ENCODE assay signal across 27 cellular contexts in genomic region chr21:42705346-42705745, GRCh38. TPM values are rescaled to one million over a fixed set of nuclear protein-coding genes. Genes with fewer than 3 reads are reported as not detected.
DNase-seq lines count a peak whose midpoint lies in the region; ATAC-seq, FAIRE-seq and TF ChIP-seq lines count a peak whose summit lies in the region.
"Had no signal": no experiment of that assay in that cellular context is flagged by ENCODE, and none has a peak within 500 bp of the region (broad histone marks: within the 10 kb centered on the region; RNA-seq: fewer than 3 reads in every experiment).

No MANE protein-coding gene starts in this region.

- H2BK12ac ChIP-seq in H1 (ENCODE audit: low read depth, low read length) = peak overlapping the region; percentile 43; the same call in 1 of the 2 replicates

- no peak overlapping the region for H3K56ac ChIP-seq in H1 (replicated peaks; ENCODE audit: insufficient read length, low read depth, low read length)

- no peak overlapping the region for H3K4me3 Mint-ChIP-seq in GM23338
- H3K4me3 Mint-ChIP-seq: B cell had no signal

- peaks cover 6% of the 10 kb centered on the region; the same call in 1 of the 2 replicates for H3F3A ChIP-seq in GM23338 (replicated peaks; ENCODE audit: low read depth)

- CTCF ChIA-PET in H1 (lab: Charles Lee; ENCODE audit: partially characterized antibody) = interaction anchor here (1.4 to 2.0 kb wide), 2 partner anchors 10 to 26 kb away, joined by 3 to 4 read pairs; no protein-coding TSS in a partner anchor

- no peaks in the 10 kb centered on the region for H3K79me1 ChIP-seq in H1 (ENCODE audit: low read depth, low read length)

- H3K27ac ChIP-seq in GM23338 (ENCODE audit: low read depth) = 0 out of 2 replicates have a peak overlapping the region, but pooled peaks have one; percentile 19
- no peak overlapping the region for H3K27ac ChIP-seq in H1 (ENCODE audit: low read depth, low read length)
- peak overlapping the region in 3 of 4 donors; percentile 53 to 73 (median 70) for H3K27ac ChIP-seq in sigmoid colon
- H3K27ac ChIP-seq: HL-60 had no signal

- intact Hi-C loops in sigmoid colon (cut with DNase I) = no loop called here

- TF ChIP-seq CTCF in GM23338 (conservative IDR thresholded peaks at IDR 0.05; ENCODE audit: low read depth in 2 of 2) (no peak), H1 (IDR thresholded peaks at IDR 0.05; ENCODE audit: control extremely low read depth in 1 of 3, insufficient read depth in 1 of 3, low read depth in 1 of 3, low read length in 3 of 3) (no peak), sigmoid colon (IDR thresholded peaks at IDR 0.05) (no peak)

- H3K4me3 ChIP-seq in GM23338 = no peak overlapping the region
- no peak overlapping the region for H3K4me3 ChIP-seq in H1 (ENCODE audit: extremely low read depth in 1 of 4, insufficient read depth in 2 of 4, low read depth in 3 of 4, low read length in 4 of 4)
- no peak overlapping the region for H3K4me3 ChIP-seq in sigmoid colon
- H3K4me3 ChIP-seq: HAP-1, K562 had no signal

- TF ChIP-seq RAD21 in H1 (IDR thresholded peaks at IDR 0.05 in 1 of 2, conservative IDR thresholded peaks at IDR 0.05 in 1 of 2; ENCODE audit: low read depth in 2 of 2, low read length in 2 of 2) = no peak

- peaks cover 3% of the 10 kb centered on the region; the same call in 1 of the 2 replicates for H3K9me2 ChIP-seq in GM23338 (ENCODE audit: insufficient read depth)
- H3K9me2 ChIP-seq: SK-N-SH had no signal

- peaks cover 9% of the 10 kb centered on the region; the same call in 1 of the 2 replicates for H3K4me1 ChIP-seq in GM23338 (ENCODE audit: insufficient read depth)
- H3K4me1 ChIP-seq in H1 (replicated peaks in 1 of 4; ENCODE audit: control insufficient read depth in 3 of 4, insufficient read depth in 4 of 4, low read length in 3 of 4) = peaks cover 0 to 21% (median 14%) of the 10 kb centered on the region in 4 experiments; a peak in 6 of 7 replicates
- peaks cover 0 to 12% (median 6%) of the 10 kb centered on the region in 4 donors for H3K4me1 ChIP-seq in sigmoid colon

- WGBS in H1 (ENCODE audit: extremely low coverage in 1 of 2, insufficient coverage in 1 of 2, insufficient read length in 1 of 2, insufficient replicate concordance in 2 of 2, low coverage in 1 of 2, low lambda C conversion rate in 2 of 2, missing lambda C conversion rate in 1 of 2), 2 experiments = 91% methylated on average over 19 of the region's 19 CpGs; no CpG with 5 or more reads in 1 of the 2 experiments
- WGBS in sigmoid colon, 2 donors = 92 to 94% methylated on average over 19 of the region's 19 CpGs

- peaks cover 5% of the 10 kb centered on the region; the same call in 1 of the 3 replicates for H3K9me3 Mint-ChIP-seq in GM23338

- ATAC-seq in GM23338 (no peak), GM19324 (IDR thresholded peaks at IDR 0.05; ENCODE audit: low FRiP score, unreplicated experiment) (no peak)
- ATAC-seq: PC-3 had no signal

- no peak overlapping the region for H3K4me2 ChIP-seq in GM23338
- H3K4me2 ChIP-seq in H1 (ENCODE audit: insufficient read depth in 1 of 2, low read depth in 2 of 2, low read length in 2 of 2) = no peak overlapping the region
- H3K4me2 ChIP-seq: SK-N-SH had no signal

- no peaks in the 10 kb centered on the region; the same call in 1 of the 2 replicates for H4K20me1 ChIP-seq in GM23338 (replicated peaks; ENCODE audit: insufficient read depth)
- H4K20me1 ChIP-seq in H1 (replicated peaks in 1 of 2; ENCODE audit: control insufficient read depth in 1 of 2, insufficient read depth in 2 of 2, low read length in 2 of 2) = no peaks in the 10 kb centered on the region

- peaks cover 42% of the 10 kb centered on the region for H3K36me3 Mint-ChIP-seq in GM23338 (ENCODE audit: low read depth)

- H3K36me3 ChIP-seq in GM23338 (ENCODE audit: insufficient read depth) = 0 out of 2 replicates have a peak, but pooled peaks cover 8% of the 10 kb centered on the region
- H3K36me3 ChIP-seq in H1 (ENCODE audit: control insufficient read depth in 2 of 4, insufficient read depth in 4 of 4, low read length in 3 of 4) = peaks cover 0 to 10% (median 4%) of the 10 kb centered on the region in 4 experiments; a peak in 3 of 8 replicates
- H3K36me3 ChIP-seq in sigmoid colon = peaks cover 0 to 26% (median 0%) of the 10 kb centered on the region in 4 donors
- H3K36me3 ChIP-seq: HAP-1 had no signal

- no peak overlapping the region for H3K27ac Mint-ChIP-seq in GM23338
- H3K27ac Mint-ChIP-seq: B cell had no signal

- H3K27me3 Mint-ChIP-seq in GM23338 (ENCODE audit: insufficient read depth, low read depth, poor library complexity) = peaks cover 3% of the 10 kb centered on the region

- no peak overlapping the region for H2BK5ac ChIP-seq in H1 (ENCODE audit: low read depth, low read length)

- POLR2A ChIA-PET in H1 (lab: Charles Lee; ENCODE audit: partially characterized antibody) = interaction anchor here (1.3 kb wide), 1 partner anchor 12 kb away, joined by 3 read pairs; no protein-coding TSS in a partner anchor

- DNase-seq in GM23338 (ENCODE audit: low spot score) (no peak), H1 (ENCODE audit: low read depth in 1 of 2, low spot score in 2 of 2) (no peak), mesenteric fat pad (ENCODE audit: low spot score) (peak; percentile 74), sigmoid colon (peak; percentile 56)
- no peak for DNase-seq in stimulated activated CD4-positive, alpha-beta T cell treated with anti-CD3 and anti-CD28 coated beads, Interleukin-2, amount 100 ng/mL, for 48 hours
- no peak for DNase-seq in activated CD4-positive, alpha-beta T cell treated with anti-CD3 and anti-CD28 coated beads, Interleukin-2, amount 50 U/mL, for 4 hours
- DNase-seq: Calu3, DMS79 treated with DMSO at 0.1 percent for 48 hours, GF-D8, Kasumi-1, MV-4-11, NCI-H1105, NCI-H146, NCI-H1930, NCI-H2107, NCI-H446, NCI-H524 treated with DMSO at 0.1 percent for 48 hours, NCI-H774, PC-3, SK-N-SH, SW 1271 had no signal

- H2AFZ ChIP-seq in GM23338 = no peak overlapping the region
- no peak overlapping the region for H2AFZ ChIP-seq in H1 (ENCODE audit: low read length)

- H3K14ac ChIP-seq in H1 (ENCODE audit: insufficient read length) = no peak overlapping the region

- no peak overlapping the region for H2BK20ac ChIP-seq in H1 (ENCODE audit: low read length)

- H4K8ac ChIP-seq in H1 (ENCODE audit: extremely low read depth, insufficient read depth, low read length) = no peak overlapping the region

- FAIRE-seq in H1 (lab: Jason Lieb, UNC) = no peak
- FAIRE-seq: GM12891, K562 had no signal

- H3K9me3 ChIP-seq in H1 (ENCODE audit: insufficient read depth in 2 of 2, low read depth in 1 of 2, low read length in 1 of 2) (no peaks in the 10 kb centered on the region), sigmoid colon (no peaks in the 10 kb centered on the region)
- H3K9me3 ChIP-seq: HAP-1, SK-N-SH had no signal

- no peak for TF ChIP-seq POLR2A in H1 (IDR thresholded peaks at IDR 0.05; ENCODE audit: control extremely low read depth in 1 of 2, low read depth in 2 of 2, low read length in 2 of 2)
- no peak for TF ChIP-seq POLR2A in sigmoid colon (IDR thresholded peaks at IDR 0.05)

- no peak overlapping the region for H3K9ac ChIP-seq in H1 (replicated peaks in 1 of 4; ENCODE audit: extremely low read depth in 1 of 4, low read depth in 3 of 4, low read length in 3 of 4)
- H3K9ac ChIP-seq: SK-N-SH had no signal

- no peak overlapping the region for H4K91ac ChIP-seq in H1 (replicated peaks; ENCODE audit: insufficient read length, low read length)

- no peak overlapping the region for H3K4ac ChIP-seq in H1 (replicated peaks; ENCODE audit: insufficient read length, low read depth, low read length)

- H2BK120ac ChIP-seq in H1 (replicated peaks; ENCODE audit: low read depth, low read length) = no peak overlapping the region

- TF ChIP-seq EP300 in H1 (IDR thresholded peaks at IDR 0.05; ENCODE audit: borderline replicate concordance in 1 of 2, low read depth in 2 of 2, low read length in 2 of 2) (no peak), sigmoid colon (IDR thresholded peaks at IDR 0.05) (no peak)

- no peaks in the 10 kb centered on the region for H3K27me3 ChIP-seq in GM23338 (ENCODE audit: insufficient read depth)
- H3K27me3 ChIP-seq in H1 (replicated peaks in 1 of 4; ENCODE audit: control insufficient read depth in 3 of 4, extremely low read depth in 1 of 4, insufficient read depth in 3 of 4, low read length in 3 of 4) = no peaks in the 10 kb centered on the region
- H3K27me3 ChIP-seq in sigmoid colon = no peaks in the 10 kb centered on the region

- no peak overlapping the region for H2AK5ac ChIP-seq in H1 (ENCODE audit: low read depth, low read length)

- H3K18ac ChIP-seq in H1 (ENCODE audit: extremely low read depth, low read length) = no peak overlapping the region

- H2BK15ac ChIP-seq in H1 (ENCODE audit: low read length) = no peak overlapping the region

- no peak overlapping the region for H4K5ac ChIP-seq in H1 (ENCODE audit: insufficient read length, low read depth, low read length)

- H3K23ac ChIP-seq in H1 (ENCODE audit: insufficient read length) = no peak overlapping the region

- H3K4me1 Mint-ChIP-seq in GM23338 = peaks cover 31% of the 10 kb centered on the region
- H3K4me1 Mint-ChIP-seq: B cell had no signal

- no peaks in the 10 kb centered on the region for H3K23me2 ChIP-seq in H1 (ENCODE audit: low read depth, low read length)

- no peaks in the 10 kb centered on the region for H3K79me2 ChIP-seq in GM23338 (replicated peaks; ENCODE audit: insufficient read depth)
- H3K79me2 ChIP-seq in H1 (ENCODE audit: control insufficient read depth in 1 of 2, insufficient read depth in 2 of 2, low read length in 2 of 2) = no peaks in the 10 kb centered on the region

TF ChIP-seq in H1, 55 proteins besides CTCF, POLR2A, EP300 and RAD21 (continues in another document):
- no peak for TF ChIP-seq GTF2F1 (IDR thresholded peaks at IDR 0.05; ENCODE audit: borderline replicate concordance, low read depth, low read length)
- TF ChIP-seq HDAC6 (IDR thresholded peaks at IDR 0.05; ENCODE audit: low read depth, low read length) = no peak
- TF ChIP-seq BRCA1 (IDR thresholded peaks at IDR 0.05; ENCODE audit: low read depth, low read length) = no peak
- TF ChIP-seq NANOG (IDR thresholded peaks at IDR 0.05; ENCODE audit: insufficient read depth, low read depth, low read length, poor library complexity, severe bottlenecking) = no peak

RNA-seq across cellular contexts. Expression of gene PDE9A, which starts 51.9 kb away (rescaled TPM):
- total RNA-seq in GM23338 (2014; rRNA removed; shearing (Covaris generic)) = 26.5 and 33.3 TPM in 2 replicates
- polyA plus RNA-seq in GM23338 (2016; fragmentation: Nextera tagmentation; extraction: Ambion mirVana) (27.2 and 31.1 TPM in 2 replicates), H1 (2011; rRNA removed) (39.2 and 46.7 TPM in 2 replicates), sigmoid colon (100 to 1,000 TPM; 103 to 433 (median 184) TPM)
- 45.7 and 45.9 TPM in 2 replicates for total RNA-seq in H1 (2021; fragmentation: NEBNext Ultra II Directional; extraction: Animal tissue kit (Norgen Biotek cat#: 25700))
- polyA plus RNA-seq in H1 (2011; cell fraction: cytosol; rRNA removed) = 39.6 TPM
- polyA plus RNA-seq in H1 (2011; cell fraction: nucleus; rRNA removed) = 71.9 TPM
- 36.3 to 41.3 TPM (median 40.5 TPM) in 4 replicates for polyA plus RNA-seq in H1 (2012, experiment 1 of 2)
- 37.8 TPM for polyA plus RNA-seq in H1 (2012, experiment 2 of 2)
- 28.8 TPM for polyA plus RNA-seq in H1 (2013, experiment 1 of 2)
- 30.4 TPM for polyA plus RNA-seq in H1 (2013, experiment 2 of 2)
- polyA minus RNA-seq in H1 (2011; rRNA and poly(A)+ RNA removed) = 22.5 and 33.8 TPM in 2 replicates
- 25.3 TPM for polyA minus RNA-seq in H1 (2011; cell fraction: cytosol; rRNA and poly(A)+ RNA removed)
- polyA minus RNA-seq in H1 (2011; cell fraction: nucleus; rRNA and poly(A)+ RNA removed) = 43.2 TPM
- total RNA-seq in mesenteric fat pad (7.9 TPM), sigmoid colon (100 to 1,000 TPM in 1 of 4 donors, 10 to 100 TPM in 3; 71.6 to 102 (median 83.2) TPM)

Comparison
In these comparisons a context has a peak if more than half of its experiments do, and no peak if none do; other contexts are left out.
1. DNase-seq: peak in mesenteric fat pad (single experiment) and sigmoid colon (single experiment); none in GM23338 (single experiment), H1 (0 of 2), stimulated activated CD4-positive, alpha-beta T cell treated with anti-CD3 and anti-CD28 coated beads, Interleukin-2, amount 100 ng/mL, for 48 hours (0 of 2) and activated CD4-positive, alpha-beta T cell treated with anti-CD3 and anti-CD28 coated beads, Interleukin-2, amount 50 U/mL, for 4 hours (0 of 2).